Comparison of ENCODE assay signal across 8 cellular contexts in the genomic region with DNA sequence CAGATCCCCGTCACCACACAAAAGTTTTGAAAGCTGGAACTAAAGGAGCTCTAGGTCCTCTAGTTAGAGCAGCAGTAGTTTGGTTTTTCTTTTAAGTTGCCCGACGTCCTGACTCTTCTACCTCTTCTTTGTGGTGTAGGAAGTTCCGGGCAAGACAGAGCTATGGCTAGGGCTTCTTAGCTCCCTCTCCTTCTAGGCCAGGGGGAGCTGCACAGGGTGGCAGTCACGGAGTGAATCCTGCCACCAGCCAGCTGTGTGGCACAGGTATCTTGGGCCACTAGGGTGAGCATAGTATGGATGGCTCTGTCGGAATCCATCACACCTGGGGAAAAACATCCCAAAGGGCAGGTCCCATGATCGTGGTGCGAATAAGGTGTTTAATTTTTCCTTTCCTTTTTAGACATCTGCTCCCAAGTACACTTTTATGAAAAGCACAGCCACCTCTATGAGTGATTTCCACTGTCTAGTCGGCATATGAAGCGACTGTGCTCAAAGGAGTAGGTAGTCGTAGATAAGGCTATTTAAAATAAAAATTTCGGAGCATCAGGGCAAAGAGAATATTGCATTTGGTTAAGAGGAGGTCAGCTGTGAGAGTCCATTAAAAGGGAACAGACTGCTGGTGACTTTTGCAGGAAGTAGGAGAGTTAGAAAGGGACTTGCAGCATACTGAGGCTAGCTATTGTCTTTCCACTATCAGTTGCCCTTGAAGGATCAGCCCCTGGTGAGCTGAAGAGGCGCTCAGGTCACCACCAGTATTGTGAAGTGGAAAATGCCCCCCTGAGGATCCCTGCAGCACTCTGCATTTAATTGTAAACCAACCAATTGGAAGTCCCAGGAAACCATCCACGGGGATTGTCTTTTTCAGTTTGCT. TPM values are rescaled to one million over a fixed set of nuclear protein-coding genes. Genes with fewer than 3 reads are reported as not detected.
DNase-seq lines count a peak whose midpoint lies in the region; ATAC-seq, FAIRE-seq and TF ChIP-seq lines count a peak whose summit lies in the region.

No MANE protein-coding gene starts in this region.

- H3K27ac Mint-ChIP-seq in GM23338 (peak overlapping the region; percentile 60), T-cell (peak overlapping the region; percentile 96 to 97), naive B cell (no peak overlapping the region)

- H3K4me2 ChIP-seq in A549 (peak overlapping the region; percentile 95), GM23338 (peak overlapping the region; percentile 77)

- H3K9me3 ChIP-seq in A549: no peaks in the 10 kb centered on the region

- H3K36me3 Mint-ChIP-seq in GM23338 (ENCODE audit: low read depth): peaks cover 8% of the 10 kb centered on the region; the same call in 2 of the 3 replicates
- peaks cover 30% of the 10 kb centered on the region for H3K36me3 Mint-ChIP-seq in T-cell
- H3K36me3 Mint-ChIP-seq in naive B cell: peaks cover 0 to 9% of the 10 kb centered on the region in 2 donors

- peak; percentile 17; the same call in 2 of the 3 replicates for TF ChIP-seq CTCF in A549 (IDR thresholded peaks at IDR 0.05)
- TF ChIP-seq CTCF in GM23338 (conservative IDR thresholded peaks at IDR 0.05; ENCODE audit: low read depth in 2 of 2): no peak
- TF ChIP-seq CTCF in dorsolateral prefrontal cortex (IDR thresholded peaks at IDR 0.05 in 54 of 56, conservative IDR thresholded peaks at IDR 0.05 in 2 of 56; ENCODE audit: low read depth in 1 of 56, partially characterized antibody in 56 of 56): peak in 4 of 56 donors; percentile 2 to 10 (median 6)

- 7% methylated on average over 14 of the region's 14 CpGs for WGBS in A549 (ENCODE audit: missing lambda C conversion rate)

- H3K4me1 ChIP-seq in A549 (peaks cover 22% of the 10 kb centered on the region), GM23338 (ENCODE audit: insufficient read depth) (peaks cover 25% of the 10 kb centered on the region)

- no peak overlapping the region for H2AFZ ChIP-seq in GM23338

- peaks cover 45% of the 10 kb centered on the region for H3K4me1 Mint-ChIP-seq in GM23338
- H3K4me1 Mint-ChIP-seq in T-cell: peaks cover 74 to 77% (median 77%) of the 10 kb centered on the region in 3 donors
- H3K4me1 Mint-ChIP-seq in naive B cell: peaks cover 8 to 11% (median 8%) of the 10 kb centered on the region in 3 donors

- intact Hi-C loops in dorsolateral prefrontal cortex (cut with DNase I): loop anchor here (5.0 to 10.0 kb wide), 7 partner anchors 68 to 368 kb away; no protein-coding TSS in a partner anchor

- FAIRE-seq in A549 (lab: Jason Lieb, UNC): peak; percentile 49

- peaks cover 36% of the 10 kb centered on the region for H3K27me3 ChIP-seq in GM23338 (ENCODE audit: insufficient read depth)
- H3K27me3 ChIP-seq in dorsolateral prefrontal cortex: no peaks in the 10 kb centered on the region

- no peaks in the 10 kb centered on the region for H3K36me3 ChIP-seq in GM23338 (ENCODE audit: insufficient read depth)

- no peaks in the 10 kb centered on the region for H3K79me2 ChIP-seq in GM23338 (replicated peaks; ENCODE audit: insufficient read depth)

- CTCF ChIA-PET in A549 (lab: Yijun Ruan, JAX) (interaction anchor here (0.7 to 2.1 kb wide), 24 partner anchors 9 to 321 kb away, joined by 3 to 11 read pairs (median 4); no protein-coding TSS in a partner anchor), T-cell (lab: Charles Lee) (no interaction called here)

- H3K4me3 Mint-ChIP-seq in GM23338 (peak overlapping the region; percentile 97), T-cell (peak overlapping the region; percentile 88 to 99 (median 98)), naive B cell (peak overlapping the region in 7 of 8 donors; percentile 66 to 96 (median 84))

- peak in 1 of 2 experiments; percentile 38; a peak in 1 of 5 replicates for TF ChIP-seq RAD21 in A549 (conservative IDR thresholded peaks at IDR 0.05 in 1 of 2, IDR thresholded peaks at IDR 0.05 in 1 of 2)

- TF ChIP-seq POLR2A in A549 (IDR thresholded peaks at IDR 0.05; ENCODE audit: low read length): no peak

- POLR2A ChIA-PET in A549 (lab: Yijun Ruan, JAX): interaction anchor here (1.1 to 1.3 kb wide), 2 partner anchors 12 to 44 kb away, joined by 3 to 4 read pairs; no protein-coding TSS in a partner anchor
- POLR2A ChIA-PET in T-cell (lab: Charles Lee): interaction anchor here in 1 of 2 donors (0.5 to 0.7 kb wide), 3 partner anchors 28 to 190 kb away, joined by 3 read pairs; no protein-coding TSS in a partner anchor

- H3K9me2 ChIP-seq in GM23338 (ENCODE audit: insufficient read depth): no peaks in the 10 kb centered on the region

- no peak for TF ChIP-seq EP300 in A549 (IDR thresholded peaks at IDR 0.05)

- peak; percentile 52 to 66 for DNase-seq in A549 (ENCODE audit: low read depth in 1 of 2, low spot score in 1 of 2)
- DNase-seq in GM23338 (ENCODE audit: low spot score): peak; percentile 80
- DNase-seq in T-cell: peak in 8 of 34 experiments; percentile 4 to 20 (median 7)
- DNase-seq in dorsolateral prefrontal cortex: no peak
- no peak for DNase-seq in naive B cell
- DNase-seq in SIG-M5 treated with dmso at 0.1 percent for 504 hours (lab: John Stamatoyannopoulos, UW; ENCODE audit: unreplicated experiment): no peak
- DNase-seq in NCI-H187 treated with DMSO at 0.1 percent for 48 hours (lab: John Stamatoyannopoulos, UW): no peak

- H3K9me3 Mint-ChIP-seq in GM23338: peaks cover 2% of the 10 kb centered on the region; the same call in 1 of the 3 replicates
- H3K9me3 Mint-ChIP-seq in T-cell: no peaks in the 10 kb centered on the region
- H3K9me3 Mint-ChIP-seq in naive B cell: peaks cover 0 to 3% (median 0%) of the 10 kb centered on the region in 7 donors

- H3K27me3 Mint-ChIP-seq in GM23338 (ENCODE audit: insufficient read depth, low read depth, poor library complexity) (peaks cover 20% of the 10 kb centered on the region), T-cell (no peaks in the 10 kb centered on the region), naive B cell (peaks cover 38 to 52% (median 44%) of the 10 kb centered on the region in 3 donors)

- H3K27ac ChIP-seq in A549 (peak overlapping the region; percentile 88 to 97), GM23338 (ENCODE audit: low read depth) (0 out of 2 replicates have a peak overlapping the region, but pooled peaks have one; percentile 14), dorsolateral prefrontal cortex (peak overlapping the region in 38 of 59 donors; percentile 9 to 90 (median 62))

- ATAC-seq in A549 (peak; percentile 49 to 74), GM23338 (peak; percentile 81), T-cell (replicated peaks in 1 of 4) (peak; percentile 10 to 28 (median 18)), naive B cell (ENCODE audit: low read depth in 2 of 2) (no peak), HG03520 (IDR thresholded peaks at IDR 0.05; ENCODE audit: unreplicated experiment) (no peak)

- H4K20me1 ChIP-seq in GM23338 (replicated peaks; ENCODE audit: insufficient read depth): peaks cover 3% of the 10 kb centered on the region; the same call in 1 of the 2 replicates

- H3K4me3 ChIP-seq in A549: peak overlapping the region; percentile 85
- peak overlapping the region; percentile 73 for H3K4me3 ChIP-seq in GM23338
- H3K4me3 ChIP-seq in dorsolateral prefrontal cortex: peak overlapping the region; percentile 61 to 97 (median 89)

- peaks cover 6% of the 10 kb centered on the region; the same call in 1 of the 2 replicates for H3F3A ChIP-seq in GM23338 (replicated peaks; ENCODE audit: low read depth)

TF ChIP-seq in A549, 52 proteins besides CTCF, POLR2A, EP300 and RAD21:
- peak; percentile 25; the same call in 2 of the 3 replicates for TF ChIP-seq SMC3 (IDR thresholded peaks at IDR 0.05)
- TF ChIP-seq HDAC2 (IDR thresholded peaks at IDR 0.05): no peak
- no peak for TF ChIP-seq BHLHE40 (IDR thresholded peaks at IDR 0.05; ENCODE audit: low read depth, low read length)
- TF ChIP-seq EHMT2 (IDR thresholded peaks at IDR 0.05; ENCODE audit: low read depth): no peak
- 0 out of 2 replicates have a peak, but pooled peaks have one; percentile 42 for TF ChIP-seq HOXB5 (CRISPR knock-in tag; IDR thresholded peaks at IDR 0.05)
- 0 out of 2 replicates have a peak, but pooled peaks have one; percentile 30 for TF ChIP-seq ESRRA (IDR thresholded peaks at IDR 0.05; ENCODE audit: borderline replicate concordance, low read length)

TF ChIP-seq in GM23338, 12 proteins besides CTCF, POLR2A, EP300 and RAD21 (continues in another document):
- TF ChIP-seq, protein P1, sequence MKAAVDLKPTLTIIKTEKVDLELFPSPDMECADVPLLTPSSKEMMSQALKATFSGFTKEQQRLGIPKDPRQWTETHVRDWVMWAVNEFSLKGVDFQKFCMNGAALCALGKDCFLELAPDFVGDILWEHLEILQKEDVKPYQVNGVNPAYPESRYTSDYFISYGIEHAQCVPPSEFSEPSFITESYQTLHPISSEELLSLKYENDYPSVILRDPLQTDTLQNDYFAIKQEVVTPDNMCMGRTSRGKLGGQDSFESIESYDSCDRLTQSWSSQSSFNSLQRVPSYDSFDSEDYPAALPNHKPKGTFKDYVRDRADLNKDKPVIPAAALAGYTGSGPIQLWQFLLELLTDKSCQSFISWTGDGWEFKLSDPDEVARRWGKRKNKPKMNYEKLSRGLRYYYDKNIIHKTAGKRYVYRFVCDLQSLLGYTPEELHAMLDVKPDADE (IDR thresholded peaks at IDR 0.05): no peak

RNA-seq across cellular contexts. Expression of a gene that starts 2.1 kb away (rescaled TPM):
- polyA plus RNA-seq in A549 (2011; rRNA removed) (65.0 and 79.7 TPM in 2 replicates), A549 (2017; fragmentation: RNase III; extraction: RNeasy Plus Mini Kit Qiagen cat#74134 plus additional on column Dnase treatment) (28.1 to 28.8 TPM (median 28.1 TPM) in 3 replicates), GM23338 (2016; fragmentation: Nextera tagmentation; extraction: Ambion mirVana) (6.4 and 10.9 TPM in 2 replicates), naive B cell (ENCODE audit: low read depth in 6 of 6) (under 1 TPM in 2 of 6 donors, not detected in 4; 0.03 to 0.06 TPM)
- 22.5 and 28.8 TPM in 2 replicates for polyA plus RNA-seq in A549 (2012; cell fraction: cytosol; rRNA removed)
- polyA plus RNA-seq in A549 (2012; cell fraction: nucleus; rRNA removed): 33.6 and 40.4 TPM in 2 replicates
- 66.8 and 80.3 TPM in 2 replicates for polyA minus RNA-seq in A549 (2011; rRNA and poly(A)+ RNA removed)
- 24.5 and 35.4 TPM in 2 replicates for total RNA-seq in GM23338 (2014; rRNA removed; shearing (Covaris generic))
- total RNA-seq in T-cell (100 to 1,000 TPM in 2 of 5 donors, 10 to 100 TPM in 3; 75.9 to 128 (median 82.0) TPM), dorsolateral prefrontal cortex (100 to 1,000 TPM in 119 of 120 experiments, 10 to 100 TPM in 1; 90.6 to 208 (median 152) TPM)

Comparison
In these comparisons a context has a peak if more than half of its experiments do, and no peak if none do; other contexts are left out.
1. ATAC-seq: peak in A549 (2 of 2), GM23338 (single experiment) and T-cell (4 of 4); none in naive B cell (0 of 2) and HG03520 (single experiment).
2. DNase-seq: peak in A549 (2 of 2) and GM23338 (single experiment); none in dorsolateral prefrontal cortex (0 of 10), naive B cell (single experiment), SIG-M5 treated with dmso at 0.1 percent for 504 hours (single experiment) and NCI-H187 treated with DMSO at 0.1 percent for 48 hours (single experiment).
3. H3K27ac ChIP-seq: peak in every context shown above with its lines; median percentile 92 in A549; 62 in dorsolateral prefrontal cortex; 14 in GM23338.
4. H3K27ac Mint-ChIP-seq: peak in GM23338 (single experiment) and T-cell (2 of 2); none in naive B cell (0 of 6).
5. Peak in every context shown above with its lines, with median percentiles within 50 percentile points of each other: H3K4me3 ChIP-seq and H3K4me3 Mint-ChIP-seq.